Comparison of ENCODE assay signal across 1 cellular context in the genomic region with DNA sequence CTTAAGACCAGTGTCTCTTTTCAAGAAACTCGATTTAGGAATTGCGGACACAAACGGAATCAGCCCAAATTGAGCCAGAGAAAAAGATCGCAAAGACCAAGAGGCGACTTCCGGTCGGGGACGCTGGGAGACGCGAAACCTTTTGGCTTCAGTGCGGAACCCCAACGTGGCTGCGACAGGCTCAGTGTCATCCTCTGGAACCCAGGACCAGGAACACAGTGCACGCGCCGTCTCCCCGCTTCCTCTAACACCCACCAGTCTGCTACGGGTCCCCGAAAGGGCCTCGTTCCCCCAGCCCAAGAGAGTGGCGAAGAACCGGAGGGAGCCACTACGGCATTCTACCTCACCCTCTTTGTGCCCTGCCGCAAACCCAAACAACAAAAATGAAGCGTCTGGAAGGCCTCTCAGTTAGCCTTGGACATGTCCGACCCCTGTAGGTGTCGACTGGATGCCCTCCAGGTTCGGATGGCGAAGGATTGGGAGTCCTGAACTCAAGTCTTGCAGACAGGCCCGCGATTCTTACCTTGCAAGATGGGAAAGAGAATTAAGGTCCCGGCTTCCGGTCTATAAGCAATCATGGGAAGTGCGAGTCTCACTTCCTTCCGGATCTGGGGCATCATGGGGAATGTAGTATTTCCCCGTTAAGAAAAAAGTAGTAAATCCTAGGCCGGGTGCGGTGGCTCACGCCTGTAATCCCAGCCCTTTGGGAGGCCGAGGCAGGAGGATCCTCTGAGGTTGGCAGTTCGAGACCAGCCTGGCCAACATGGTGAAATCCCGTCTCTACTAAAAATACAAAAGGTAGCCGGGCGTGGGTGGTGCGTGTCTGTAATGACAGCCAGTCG.
A peak's percentile ranks its signal among the peaks of the same experiment; 100 is the strongest.
TF ChIP-seq lines count a peak whose summit lies in the region.

RPL6 (minus strand) TSS at position 542 of the 842 bp plus-strand sequence. CDS start 949 bp downstream, outside the sequence.

TF ChIP-seq in K562, 482 proteins besides CTCF, POLR2A, EP300 and RAD21 (continued from another document and continues in another):
- TF ChIP-seq, protein P1, sequence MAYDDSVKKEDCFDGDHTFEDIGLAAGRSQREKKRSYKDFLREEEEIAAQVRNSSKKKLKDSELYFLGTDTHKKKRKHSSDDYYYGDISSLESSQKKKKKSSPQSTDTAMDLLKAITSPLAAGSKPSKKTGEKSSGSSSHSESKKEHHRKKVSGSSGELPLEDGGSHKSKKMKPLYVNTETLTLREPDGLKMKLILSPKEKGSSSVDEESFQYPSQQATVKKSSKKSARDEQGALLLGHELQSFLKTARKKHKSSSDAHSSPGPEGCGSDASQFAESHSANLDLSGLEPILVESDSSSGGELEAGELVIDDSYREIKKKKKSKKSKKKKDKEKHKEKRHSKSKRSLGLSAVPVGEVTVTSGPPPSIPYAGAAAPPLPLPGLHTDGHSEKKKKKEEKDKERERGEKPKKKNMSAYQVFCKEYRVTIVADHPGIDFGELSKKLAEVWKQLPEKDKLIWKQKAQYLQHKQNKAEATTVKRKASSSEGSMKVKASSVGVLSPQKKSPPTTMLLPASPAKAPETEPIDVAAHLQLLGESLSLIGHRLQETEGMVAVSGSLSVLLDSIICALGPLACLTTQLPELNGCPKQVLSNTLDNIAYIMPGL (CRISPR knock-in tag; IDR thresholded peaks at IDR 0.05) = no peak; the same call in 1 of the 2 replicates
- TF ChIP-seq, protein P2, sequence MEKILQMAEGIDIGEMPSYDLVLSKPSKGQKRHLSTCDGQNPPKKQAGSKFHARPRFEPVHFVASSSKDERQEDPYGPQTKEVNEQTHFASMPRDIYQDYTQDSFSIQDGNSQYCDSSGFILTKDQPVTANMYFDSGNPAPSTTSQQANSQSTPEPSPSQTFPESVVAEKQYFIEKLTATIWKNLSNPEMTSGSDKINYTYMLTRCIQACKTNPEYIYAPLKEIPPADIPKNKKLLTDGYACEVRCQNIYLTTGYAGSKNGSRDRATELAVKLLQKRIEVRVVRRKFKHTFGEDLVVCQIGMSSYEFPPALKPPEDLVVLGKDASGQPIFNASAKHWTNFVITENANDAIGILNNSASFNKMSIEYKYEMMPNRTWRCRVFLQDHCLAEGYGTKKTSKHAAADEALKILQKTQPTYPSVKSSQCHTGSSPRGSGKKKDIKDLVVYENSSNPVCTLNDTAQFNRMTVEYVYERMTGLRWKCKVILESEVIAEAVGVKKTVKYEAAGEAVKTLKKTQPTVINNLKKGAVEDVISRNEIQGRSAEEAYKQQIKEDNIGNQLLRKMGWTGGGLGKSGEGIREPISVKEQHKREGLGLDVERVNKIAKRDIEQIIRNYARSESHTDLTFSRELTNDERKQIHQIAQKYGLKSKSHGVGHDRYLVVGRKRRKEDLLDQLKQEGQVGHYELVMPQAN (IDR thresholded peaks at IDR 0.05; ENCODE audit: borderline replicate concordance) = peak; percentile 77
- TF ChIP-seq MTA2 (IDR thresholded peaks at IDR 0.05; ENCODE audit: low read depth) = no peak
- no peak for TF ChIP-seq IRF2 (CRISPR knock-in tag; IDR thresholded peaks at IDR 0.05)
- no peak; a peak in 1 of 4 replicates for TF ChIP-seq MLX (CRISPR knock-in tag; conservative IDR thresholded peaks at IDR 0.05)
- peak; percentile 85 for TF ChIP-seq CREB3L1 (IDR thresholded peaks at IDR 0.05; ENCODE audit: borderline replicate concordance, low read depth)
- no peak for TF ChIP-seq CREBBP (IDR thresholded peaks at IDR 0.05; ENCODE audit: low read depth, low read length)
- no peak for TF ChIP-seq RNF219 (CRISPR knock-in tag; IDR thresholded peaks at IDR 0.05)
- no peak for TF ChIP-seq NFYB (IDR thresholded peaks at IDR 0.05; ENCODE audit: extremely low read depth, insufficient read length)
- TF ChIP-seq XRCC5 (IDR thresholded peaks at IDR 0.05; ENCODE audit: low read depth, low read length) = peak; percentile 18; the same call in 1 of the 2 replicates
- peak; percentile 36; the same call in 1 of the 2 replicates for TF ChIP-seq KAT7 (CRISPR knock-in tag; IDR thresholded peaks at IDR 0.05; ENCODE audit: borderline replicate concordance)
- peak; percentile 60 for TF ChIP-seq GTF2B (IDR thresholded peaks at IDR 0.05; ENCODE audit: extremely low read depth, insufficient read length)
- TF ChIP-seq NONO (IDR thresholded peaks at IDR 0.05; ENCODE audit: low read depth in 2 of 2, low read length in 1 of 2) = 0 out of 4 replicates have a peak, but pooled peaks of 1 of the 2 experiments have one; percentile 29
- TF ChIP-seq, protein P3, sequence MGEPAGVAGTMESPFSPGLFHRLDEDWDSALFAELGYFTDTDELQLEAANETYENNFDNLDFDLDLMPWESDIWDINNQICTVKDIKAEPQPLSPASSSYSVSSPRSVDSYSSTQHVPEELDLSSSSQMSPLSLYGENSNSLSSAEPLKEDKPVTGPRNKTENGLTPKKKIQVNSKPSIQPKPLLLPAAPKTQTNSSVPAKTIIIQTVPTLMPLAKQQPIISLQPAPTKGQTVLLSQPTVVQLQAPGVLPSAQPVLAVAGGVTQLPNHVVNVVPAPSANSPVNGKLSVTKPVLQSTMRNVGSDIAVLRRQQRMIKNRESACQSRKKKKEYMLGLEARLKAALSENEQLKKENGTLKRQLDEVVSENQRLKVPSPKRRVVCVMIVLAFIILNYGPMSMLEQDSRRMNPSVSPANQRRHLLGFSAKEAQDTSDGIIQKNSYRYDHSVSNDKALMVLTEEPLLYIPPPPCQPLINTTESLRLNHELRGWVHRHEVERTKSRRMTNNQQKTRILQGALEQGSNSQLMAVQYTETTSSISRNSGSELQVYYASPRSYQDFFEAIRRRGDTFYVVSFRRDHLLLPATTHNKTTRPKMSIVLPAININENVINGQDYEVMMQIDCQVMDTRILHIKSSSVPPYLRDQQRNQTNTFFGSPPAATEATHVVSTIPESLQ (CRISPR knock-in tag; IDR thresholded peaks at IDR 0.05) = no peak
- no peak for TF ChIP-seq RFX5 (IDR thresholded peaks at IDR 0.05; ENCODE audit: low read depth, low read length)
- TF ChIP-seq ZNF253 (CRISPR knock-in tag; conservative IDR thresholded peaks at IDR 0.05) = no peak
- peak; percentile 90 for TF ChIP-seq GABPB1 (CRISPR knock-in tag; IDR thresholded peaks at IDR 0.05)
- TF ChIP-seq, protein P4, sequence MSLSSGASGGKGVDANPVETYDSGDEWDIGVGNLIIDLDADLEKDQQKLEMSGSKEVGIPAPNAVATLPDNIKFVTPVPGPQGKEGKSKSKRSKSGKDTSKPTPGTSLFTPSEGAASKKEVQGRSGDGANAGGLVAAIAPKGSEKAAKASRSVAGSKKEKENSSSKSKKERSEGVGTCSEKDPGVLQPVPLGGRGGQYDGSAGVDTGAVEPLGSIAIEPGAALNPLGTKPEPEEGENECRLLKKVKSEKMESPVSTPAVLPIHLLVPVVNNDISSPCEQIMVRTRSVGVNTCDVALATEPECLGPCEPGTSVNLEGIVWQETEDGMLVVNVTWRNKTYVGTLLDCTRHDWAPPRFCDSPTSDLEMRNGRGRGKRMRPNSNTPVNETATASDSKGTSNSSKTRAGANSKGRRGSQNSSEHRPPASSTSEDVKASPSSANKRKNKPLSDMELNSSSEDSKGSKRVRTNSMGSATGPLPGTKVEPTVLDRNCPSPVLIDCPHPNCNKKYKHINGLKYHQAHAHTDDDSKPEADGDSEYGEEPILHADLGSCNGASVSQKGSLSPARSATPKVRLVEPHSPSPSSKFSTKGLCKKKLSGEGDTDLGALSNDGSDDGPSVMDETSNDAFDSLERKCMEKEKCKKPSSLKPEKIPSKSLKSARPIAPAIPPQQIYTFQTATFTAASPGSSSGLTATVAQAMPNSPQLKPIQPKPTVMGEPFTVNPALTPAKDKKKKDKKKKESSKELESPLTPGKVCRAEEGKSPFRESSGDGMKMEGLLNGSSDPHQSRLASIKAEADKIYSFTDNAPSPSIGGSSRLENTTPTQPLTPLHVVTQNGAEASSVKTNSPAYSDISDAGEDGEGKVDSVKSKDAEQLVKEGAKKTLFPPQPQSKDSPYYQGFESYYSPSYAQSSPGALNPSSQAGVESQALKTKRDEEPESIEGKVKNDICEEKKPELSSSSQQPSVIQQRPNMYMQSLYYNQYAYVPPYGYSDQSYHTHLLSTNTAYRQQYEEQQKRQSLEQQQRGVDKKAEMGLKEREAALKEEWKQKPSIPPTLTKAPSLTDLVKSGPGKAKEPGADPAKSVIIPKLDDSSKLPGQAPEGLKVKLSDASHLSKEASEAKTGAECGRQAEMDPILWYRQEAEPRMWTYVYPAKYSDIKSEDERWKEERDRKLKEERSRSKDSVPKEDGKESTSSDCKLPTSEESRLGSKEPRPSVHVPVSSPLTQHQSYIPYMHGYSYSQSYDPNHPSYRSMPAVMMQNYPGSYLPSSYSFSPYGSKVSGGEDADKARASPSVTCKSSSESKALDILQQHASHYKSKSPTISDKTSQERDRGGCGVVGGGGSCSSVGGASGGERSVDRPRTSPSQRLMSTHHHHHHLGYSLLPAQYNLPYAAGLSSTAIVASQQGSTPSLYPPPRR (CRISPR knock-in tag; IDR thresholded peaks at IDR 0.05; ENCODE audit: borderline replicate concordance) = peak; percentile 51; the same call in 1 of the 2 replicates
- no peak for TF ChIP-seq CHD2 (IDR thresholded peaks at IDR 0.05; ENCODE audit: low read depth, low read length)
- no peak for TF ChIP-seq CCAR2 (IDR thresholded peaks at IDR 0.05; ENCODE audit: low read depth, low read length)
- no peak for TF ChIP-seq TSHZ1 (CRISPR knock-in tag; IDR thresholded peaks at IDR 0.05)
- no peak for TF ChIP-seq FOXK1 (CRISPR knock-in tag; IDR thresholded peaks at IDR 0.05; ENCODE audit: borderline replicate concordance)
- no peak for TF ChIP-seq ZNF707 (CRISPR knock-in tag; conservative IDR thresholded peaks at IDR 0.05)
- TF ChIP-seq U2AF2 (optimal IDR thresholded peaks at IDR 0.05; ENCODE audit: low read depth, low read length) = no peak
- TF ChIP-seq ZC3H11A (IDR thresholded peaks at IDR 0.05; ENCODE audit: low read depth, low read length) = no peak
- no peak for TF ChIP-seq NELFE (IDR thresholded peaks at IDR 0.05; ENCODE audit: insufficient read depth, insufficient read length)
- no peak for TF ChIP-seq ZNF212 (CRISPR knock-in tag; IDR thresholded peaks at IDR 0.05)
- TF ChIP-seq ZNF512 (tag; IDR thresholded peaks at IDR 0.05) = no peak
